1 cellular context compared by ENCODE assay signal in genomic region chr10:77904110-77904860, GRCh38.
TF ChIP-seq lines count a peak whose summit lies in the region.

No MANE protein-coding gene starts in this region.

TF ChIP-seq in K562, 482 proteins besides CTCF, POLR2A, EP300 and RAD21 (continued from another document):
- TF ChIP-seq ID3 (CRISPR knock-in tag; IDR thresholded peaks at IDR 0.05) (no peak), ID3 (tag; IDR thresholded peaks at IDR 0.05) (no peak), ZNF518B (CRISPR knock-in tag; IDR thresholded peaks at IDR 0.05) (no peak), CEBPB (tag; IDR thresholded peaks at IDR 0.05) (no peak), HNRNPK (IDR thresholded peaks at IDR 0.05; ENCODE audit: low read depth, low read length, poor library complexity, severe bottlenecking) (no peak), ZNF740 (CRISPR knock-in tag; IDR thresholded peaks at IDR 0.05) (no peak), ZNF740 (tag; IDR thresholded peaks at IDR 0.05) (no peak)
